Comparison of ENCODE assay signal across 10 cellular contexts in the genomic region with DNA sequence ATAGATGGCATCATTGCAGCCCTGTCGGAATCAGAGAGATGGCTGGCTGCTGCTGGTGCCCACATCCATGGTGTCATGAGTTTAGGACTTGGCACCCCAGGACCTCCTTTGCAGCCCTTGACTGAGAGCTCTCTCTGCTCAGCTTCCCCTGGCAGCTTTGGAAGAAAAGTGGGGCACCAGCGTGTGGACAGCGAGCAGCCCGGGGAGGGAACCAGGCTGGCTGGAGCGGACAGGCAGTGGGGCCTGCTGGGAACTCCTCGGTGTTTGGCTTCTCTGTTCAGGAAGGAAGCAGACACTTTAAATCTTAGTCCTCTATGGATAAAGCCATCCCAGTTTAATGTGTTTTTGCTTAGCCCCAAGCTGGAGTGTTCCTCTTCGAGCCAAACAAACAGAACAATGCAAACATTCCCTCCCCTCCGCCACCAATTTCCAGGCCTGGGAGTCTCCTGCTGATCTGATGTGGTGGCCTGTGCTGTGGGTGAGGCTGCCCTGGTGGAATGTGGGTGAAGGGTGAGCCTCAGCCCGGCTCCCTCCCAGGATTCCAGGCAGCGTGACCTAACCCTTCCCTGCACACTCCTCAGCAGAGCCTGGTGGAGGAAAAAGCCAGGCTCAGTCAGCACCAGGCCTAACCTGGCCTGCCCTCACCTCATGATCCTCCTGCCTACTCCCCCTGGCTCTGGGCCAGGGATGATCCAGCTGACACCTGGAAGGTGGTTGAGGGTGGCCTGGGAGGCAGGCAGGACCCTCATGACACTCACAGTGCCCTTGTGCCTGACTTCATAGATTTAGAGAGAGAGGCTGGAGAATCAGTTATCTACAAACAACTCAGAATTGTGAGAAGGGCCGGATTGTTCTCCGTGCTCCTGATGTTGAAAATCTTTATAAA. TPM values are rescaled to one million over a fixed set of nuclear protein-coding genes. Genes with fewer than 3 reads are reported as not detected.
DNase-seq lines count a peak whose midpoint lies in the region; ATAC-seq, FAIRE-seq and TF ChIP-seq lines count a peak whose summit lies in the region.
"Had no signal": no experiment of that assay in that cellular context is flagged by ENCODE, and none has a peak within 500 bp of the region (broad histone marks: within the 10 kb centered on the region; RNA-seq: fewer than 3 reads in every experiment).

No MANE protein-coding gene starts in this region.

- H3K9me3 Mint-ChIP-seq in activated naive CD4-positive, alpha-beta T cell treated with anti-CD3 and anti-CD28 coated beads, Interleukin-2, amount 50 U/mL, for 72 hours: no peaks in the 10 kb centered on the region
- H3K9me3 Mint-ChIP-seq: CD8-positive, alpha-beta memory T cell had no signal

- peak overlapping the region; percentile 73 to 96 for H3K18ac ChIP-seq in mesenchymal stem cell (ENCODE audit: low read depth in 1 of 2, low read length in 2 of 2)

- peak overlapping the region; percentile 92 for H2BK15ac ChIP-seq in mesenchymal stem cell (ENCODE audit: low read depth, poor library complexity, severe bottlenecking)

- no peak overlapping the region for H3K23ac ChIP-seq in mesenchymal stem cell (ENCODE audit: low read length in 2 of 2)

- no peak overlapping the region for H3K4me2 ChIP-seq in mesenchymal stem cell (ENCODE audit: low read length, poor library complexity, severe bottlenecking)

- peaks cover 33% of the 10 kb centered on the region for H3K4me1 ChIP-seq in mesenchymal stem cell (ENCODE audit: control insufficient read depth, insufficient read depth, low read depth, low read length)

- no peak overlapping the region for H3K4me3 ChIP-seq in choroid plexus epithelial cell (ENCODE audit: low read depth, low read length)
- H3K4me3 ChIP-seq in mesenchymal stem cell (ENCODE audit: insufficient read depth in 1 of 2, low read depth in 1 of 2, low read length in 2 of 2): no peak overlapping the region
- H3K4me3 ChIP-seq: cardiac muscle cell had no signal

- H4K8ac ChIP-seq in mesenchymal stem cell (ENCODE audit: low read length): peak overlapping the region; percentile 99

- H3K4ac ChIP-seq in mesenchymal stem cell (ENCODE audit: low read depth in 1 of 2, low read length in 2 of 2): peak overlapping the region; percentile 26 to 97

- peak overlapping the region in 1 of 2 experiments; percentile 72 for H3K14ac ChIP-seq in mesenchymal stem cell (ENCODE audit: low read length in 2 of 2)

- H3K9me3 ChIP-seq in mesenchymal stem cell (ENCODE audit: control insufficient read depth, low read length): no peaks in the 10 kb centered on the region

- H2BK120ac ChIP-seq in mesenchymal stem cell (ENCODE audit: low read depth, low read length): peak overlapping the region; percentile 44

- no peak for ATAC-seq in activated naive CD4-positive, alpha-beta T cell treated with anti-CD3 and anti-CD28 coated beads, Interleukin-2, amount 50 U/mL, for 72 hours
- no peak for ATAC-seq in GM18502 (IDR thresholded peaks at IDR 0.05; ENCODE audit: poor library complexity, unreplicated experiment)

- no peak for TF ChIP-seq CTCF in choroid plexus epithelial cell (conservative IDR thresholded peaks at IDR 0.05; ENCODE audit: low read depth, low read length)
- no peak for TF ChIP-seq CTCF in D721Med (IDR thresholded peaks at IDR 0.05; ENCODE audit: insufficient read depth, missing control alignments)

- peak overlapping the region; percentile 44 for H2AFZ ChIP-seq in mesenchymal stem cell (ENCODE audit: low read depth, low read length)

- peak overlapping the region; percentile 87 for H4K91ac ChIP-seq in mesenchymal stem cell (ENCODE audit: low read length)

- H2AK5ac ChIP-seq in mesenchymal stem cell (ENCODE audit: low read length, severe bottlenecking): peak overlapping the region; percentile 90

- peaks cover 14% of the 10 kb centered on the region for H3K79me1 ChIP-seq in mesenchymal stem cell (replicated peaks; ENCODE audit: low read length, poor library complexity, severe bottlenecking)

- H3K27me3 ChIP-seq in mesenchymal stem cell (ENCODE audit: control insufficient read depth in 1 of 2, insufficient read depth in 1 of 2, low read length in 2 of 2): no peaks in the 10 kb centered on the region
- H3K27me3 ChIP-seq: cardiac muscle cell had no signal

- WGBS in mesenchymal stem cell: 89% methylated on average over 8 of the region's 12 CpGs

- H3K36me3 Mint-ChIP-seq in activated naive CD4-positive, alpha-beta T cell treated with anti-CD3 and anti-CD28 coated beads, Interleukin-2, amount 50 U/mL, for 72 hours: no peaks in the 10 kb centered on the region
- H3K36me3 Mint-ChIP-seq: CD8-positive, alpha-beta memory T cell had no signal

- peak overlapping the region; percentile 25 to 83 for H3K27ac Mint-ChIP-seq in activated naive CD4-positive, alpha-beta T cell treated with anti-CD3 and anti-CD28 coated beads, Interleukin-2, amount 50 U/mL, for 72 hours

- H3K27ac ChIP-seq in mesenchymal stem cell (ENCODE audit: low read length, poor library complexity, severe bottlenecking): peak overlapping the region; percentile 84
- H3K27ac ChIP-seq: cardiac muscle cell had no signal

- peak overlapping the region; percentile 61 for H3K9ac ChIP-seq in mesenchymal stem cell (ENCODE audit: low read length)

- peaks cover 0 to 3% of the 10 kb centered on the region in 2 experiments for H3K36me3 ChIP-seq in mesenchymal stem cell (ENCODE audit: control insufficient read depth in 1 of 2, insufficient read depth in 2 of 2, low read depth in 1 of 2, low read length in 2 of 2)
- H3K36me3 ChIP-seq: cardiac muscle cell had no signal

- no peak for FAIRE-seq in D721Med (lab: Jason Lieb, UNC)

- H2BK12ac ChIP-seq in mesenchymal stem cell (ENCODE audit: low read length in 2 of 2): peak overlapping the region; percentile 81 to 87

- no peak for DNase-seq in activated naive CD4-positive, alpha-beta T cell treated with anti-CD3 and anti-CD28 coated beads, Interleukin-2, amount 50 U/mL, for 72 hours (ENCODE audit: low spot score in 2 of 2)
- DNase-seq in activated naive CD4-positive, alpha-beta T cell treated with anti-CD3 and anti-CD28 coated beads, Interleukin-2, amount 50 U/mL, for 16 hours: no peak
- DNase-seq in choroid plexus epithelial cell (ENCODE audit: low read depth): peak; percentile 62
- DNase-seq in mesenchymal stem cell: peak; percentile 70
- no peak for DNase-seq in D721Med (ENCODE audit: insufficient read length, low spot score)
- DNase-seq in HUDEP-2 (lab: John Stamatoyannopoulos, UW; ENCODE audit: unreplicated experiment in 76 of 76): no peak
- no peak for DNase-seq in NCI-H146 treated with DMSO at 0.1 percent for 48 hours (lab: John Stamatoyannopoulos, UW; ENCODE audit: unreplicated experiment)
- DNase-seq: CD8-positive, alpha-beta memory T cell had no signal

- peak overlapping the region; percentile 94 for H2BK5ac ChIP-seq in mesenchymal stem cell (ENCODE audit: low read depth, low read length, poor library complexity, severe bottlenecking)

RNA-seq across cellular contexts. Expression of gene ITGB6, which starts 21.6 kb away (rescaled TPM):
- not detected for total RNA-seq in activated naive CD4-positive, alpha-beta T cell treated with anti-CD3 and anti-CD28 coated beads, Interleukin-2, amount 50 U/mL, for 72 hours
- polyA plus RNA-seq in mesenchymal stem cell (2013, experiment 1 of 2): 0.01 TPM
- 0.01 TPM for polyA plus RNA-seq in mesenchymal stem cell (2013, experiment 2 of 2)
- total RNA-seq: CD8-positive, alpha-beta memory T cell had no signal
- polyA plus RNA-seq: CD8-positive, alpha-beta memory T cell had no signal

Comparison
In these comparisons a context has a peak if more than half of its experiments do, and no peak if none do; other contexts are left out.
1. DNase-seq: peak in choroid plexus epithelial cell (single experiment) and mesenchymal stem cell (single experiment); none in activated naive CD4-positive, alpha-beta T cell treated with anti-CD3 and anti-CD28 coated beads, Interleukin-2, amount 50 U/mL, for 72 hours (0 of 2), activated naive CD4-positive, alpha-beta T cell treated with anti-CD3 and anti-CD28 coated beads, Interleukin-2, amount 50 U/mL, for 16 hours (single experiment), D721Med (single experiment), HUDEP-2 (0 of 76) and NCI-H146 treated with DMSO at 0.1 percent for 48 hours (single experiment).